In the genomic region with DNA sequence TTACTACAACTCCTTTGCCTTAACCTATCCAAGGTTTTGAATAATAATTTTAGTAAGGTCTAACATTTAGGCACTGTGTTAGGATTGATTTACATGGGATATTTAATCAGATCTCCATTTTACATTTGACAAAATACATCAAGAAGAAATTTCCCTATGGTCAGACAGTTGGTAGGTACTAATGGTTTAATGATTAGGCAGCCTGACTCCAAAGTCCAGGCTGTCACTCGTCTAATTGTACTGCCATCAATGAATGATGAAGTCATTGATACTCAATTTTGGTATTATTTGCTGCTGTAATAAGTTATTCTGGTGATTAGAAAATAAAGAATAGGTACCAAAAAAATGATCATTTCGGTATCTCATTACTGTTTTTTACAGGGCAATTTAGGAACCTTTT, we compare ENCODE assay signal across 30 cellular contexts. TPM values are rescaled to one million over a fixed set of nuclear protein-coding genes. Genes with fewer than 3 reads are reported as not detected.
"Had no signal": no experiment of that assay in that cellular context is flagged by ENCODE, and none has a peak within 500 bp of the region (broad histone marks: within the 10 kb centered on the region; RNA-seq: fewer than 3 reads in every experiment).

No MANE protein-coding gene starts in this region.

- H3K27me3 ChIP-seq: ascending aorta, breast epithelium, cardiac muscle cell, colonic mucosa had no signal

- H3K27ac ChIP-seq: ascending aorta, breast epithelium, cardiac muscle cell, colonic mucosa had no signal

- ATAC-seq: activated naive CD4-positive, alpha-beta T cell treated with anti-CD3 and anti-CD28 coated beads, Interleukin-2, amount 50 U/mL, for 72 hours; activated T-cell treated with anti-CD3 and anti-CD28 coated beads, Interleukin-2, amount 50 U/mL, for 72 hours; esophagus mucosa; T-helper 17 cell had no signal

- H3K4me3 ChIP-seq: ascending aorta, breast epithelium, cardiac muscle cell, colonic mucosa had no signal

- H3K4me1 ChIP-seq: ascending aorta, breast epithelium, colonic mucosa had no signal

- H3K9me3 ChIP-seq: ascending aorta, breast epithelium, colonic mucosa had no signal

- DNase-seq: activated CD4-positive, alpha-beta memory T cell treated with anti-CD3 and anti-CD28 coated beads, Interleukin-2, amount 10 ng/mL, durations not matched to agents 7 days and 5 days; activated CD4-positive, alpha-beta T cell treated with anti-CD3 and anti-CD28 coated beads for 4 hours; activated CD4-positive, alpha-beta T cell treated with anti-CD3 and anti-CD28 coated beads, Interleukin-2, amount 10 ng/mL, durations not matched to agents 7 days and 5 days; activated CD4-positive, alpha-beta T cell treated with anti-CD3 and anti-CD28 coated beads, Interleukin-2, amount 50 U/mL, for 4 hours; activated CD4-positive, CD25-positive, alpha-beta regulatory T cell; activated CD4-positive, CD25-positive, alpha-beta regulatory T cell treated with anti-CD3 and anti-CD28 coated beads, Interleukin-2, amount 50 U/mL, for 72 hours; activated CD8-positive, alpha-beta memory T cell treated with anti-CD3 and anti-CD28 coated beads, Interleukin-2, amount 50 U/mL, for 48 hours; activated gamma-delta T cell; activated naive CD4-positive, alpha-beta T cell; activated naive CD4-positive, alpha-beta T cell treated with anti-CD3 and anti-CD28 coated beads, Interleukin-2, amount 10 ng/mL, durations not matched to agents 7 days and 5 days; activated naive CD8-positive, alpha-beta T cell treated with anti-CD3 and anti-CD28 coated beads, Interleukin-2, amount 10 ng/mL, durations not matched to agents 7 days and 5 days; activated T-cell treated with anti-CD3 and anti-CD28 coated beads for 4 hours; activated T-cell treated with anti-CD3 and anti-CD28 coated beads, Interleukin-2, amount 50 U/mL, for 24 hours; activated T-cell treated with anti-CD3 and anti-CD28 coated beads, Interleukin-2, amount 50 U/mL, for 72 hours; central memory CD4-positive, alpha-beta T cell; cerebellar nuclear complex; colonic mucosa; effector CD8-positive, alpha-beta T cell; foreskin fibroblast; T-helper 1 cell; T-helper 17 cell; T1000 had no signal

- H3K36me3 ChIP-seq: breast epithelium, colonic mucosa had no signal

- FAIRE-seq: endothelial cell of umbilical vein, frontal cortex had no signal

RNA-seq across cellular contexts. Expression of gene KLHL41, which starts 16.1 kb away (rescaled TPM):
- total RNA-seq: activated CD4-positive, alpha-beta memory T cell treated with anti-CD3 and anti-CD28 coated beads, Interleukin-2, amount 10 ng/mL, durations not matched to agents 7 days and 5 days; activated naive CD4-positive, alpha-beta T cell treated with anti-CD3 and anti-CD28 coated beads, Interleukin-2, amount 50 U/mL, for 72 hours; epithelial cell of proximal tubule; T-helper 17 cell had no signal
